21 cellular contexts compared by ENCODE assay signal in the genomic region with DNA sequence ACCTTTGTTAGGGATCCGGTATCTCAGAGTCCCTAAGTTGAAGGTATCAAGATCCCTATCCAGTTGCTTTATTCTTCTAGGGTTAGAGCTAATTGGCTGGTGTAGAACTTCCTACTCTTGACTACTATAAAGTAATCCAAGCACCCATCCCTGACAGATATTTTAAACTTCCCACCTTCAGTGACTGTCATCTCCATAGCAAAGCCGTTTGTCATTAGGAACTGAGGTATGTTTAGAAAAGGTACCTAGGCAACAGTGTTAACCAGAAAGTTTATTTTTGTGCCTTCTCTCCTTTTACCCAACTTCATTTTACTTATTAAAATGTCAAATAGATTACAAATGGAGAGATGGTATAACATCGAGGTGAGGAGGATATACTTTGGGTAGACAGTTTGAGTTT. TPM values are rescaled to one million over a fixed set of nuclear protein-coding genes. Genes with fewer than 3 reads are reported as not detected.
DNase-seq lines count a peak whose midpoint lies in the region; ATAC-seq and TF ChIP-seq lines count a peak whose summit lies in the region.
"Had no signal": no experiment of that assay in that cellular context is flagged by ENCODE, and none has a peak within 500 bp of the region (broad histone marks: within the 10 kb centered on the region; RNA-seq: fewer than 3 reads in every experiment).

No MANE protein-coding gene starts in this region.

- H3K9me3 Mint-ChIP-seq in T-helper 2 cell treated with Interferon-gamma antibody and Interleukin-4, amounts not matched to agents 5 μg/mL and 100 μg/mL, for 36 hours, result no peaks in the 10 kb centered on the region
- no peaks in the 10 kb centered on the region for H3K9me3 Mint-ChIP-seq in activated naive CD4-positive, alpha-beta T cell treated with anti-CD3 and anti-CD28 coated beads, Interleukin-2, amount 50 U/mL, for 72 hours
- peaks cover 0 to 2% (median 0%) of the 10 kb centered on the region in 11 donors for H3K9me3 Mint-ChIP-seq in naive thymus-derived CD4-positive, alpha-beta T cell

- H3K4me3 ChIP-seq in HEK293 (ENCODE audit: low read depth, low read length) (no peak overlapping the region), tibial nerve (no peak overlapping the region)
- peak overlapping the region; percentile 15 for H3K4me3 ChIP-seq in naive thymus-derived CD4-positive, alpha-beta T cell (ENCODE audit: low read length)
- H3K4me3 ChIP-seq: ascending aorta, hepatocyte, thyroid gland had no signal

- no peak for TF ChIP-seq EP300 in tibial nerve (IDR thresholded peaks at IDR 0.05)

- TF ChIP-seq CTCF in HEK293 (tag by site-specific recombination; IDR thresholded peaks at IDR 0.05) (no peak), tibial nerve (IDR thresholded peaks at IDR 0.05) (no peak)

- TF ChIP-seq POLR2A in tibial nerve (IDR thresholded peaks at IDR 0.05), result no peak

- 89 to 97% methylated on average over 3 of the region's 3 CpGs for WGBS in tibial nerve, 2 donors

- H3K27me3 ChIP-seq in naive thymus-derived CD4-positive, alpha-beta T cell (ENCODE audit: control insufficient read depth in 2 of 2, insufficient read depth in 2 of 2, low read length in 2 of 2), result no peaks in the 10 kb centered on the region
- no peaks in the 10 kb centered on the region for H3K27me3 ChIP-seq in tibial nerve
- H3K27me3 ChIP-seq: ascending aorta, hepatocyte, thyroid gland had no signal

- H3K27ac Mint-ChIP-seq in T-helper 2 cell treated with Interferon-gamma antibody and Interleukin-4, amounts not matched to agents 5 μg/mL and 100 μg/mL, for 36 hours, result peak overlapping the region; percentile 70
- peak overlapping the region; percentile 94 to 99 for H3K27ac Mint-ChIP-seq in activated naive CD4-positive, alpha-beta T cell treated with anti-CD3 and anti-CD28 coated beads, Interleukin-2, amount 50 U/mL, for 72 hours
- peak overlapping the region in 8 of 9 donors; percentile 60 to 97 (median 90) for H3K27ac Mint-ChIP-seq in naive thymus-derived CD4-positive, alpha-beta T cell
- H3K27ac Mint-ChIP-seq: nephron progenitor cell had no signal

- H3K4me1 Mint-ChIP-seq in T-helper 2 cell treated with Interferon-gamma antibody and Interleukin-4, amounts not matched to agents 5 μg/mL and 100 μg/mL, for 36 hours (ENCODE audit: low read depth), result peaks cover 41% of the 10 kb centered on the region
- peaks cover 26 to 59% (median 50%) of the 10 kb centered on the region in 7 donors for H3K4me1 Mint-ChIP-seq in naive thymus-derived CD4-positive, alpha-beta T cell

- CTCF ChIA-PET in HEK293 (lab: Yijun Ruan, JAX), result interaction anchor here (0.7 kb wide), 1 partner anchor 50 kb away, joined by 6 read pairs; no protein-coding TSS in a partner anchor
- CTCF ChIA-PET in naive thymus-derived CD4-positive, alpha-beta T cell (lab: Charles Lee), result interaction anchor here (0.9 kb wide), 1 partner anchor 125 kb away, joined by 3 read pairs; no protein-coding TSS in a partner anchor

- H3K36me3 ChIP-seq in HEK293 (ENCODE audit: control insufficient read depth in 2 of 2, insufficient read depth in 1 of 2, low read length in 2 of 2) (no peaks in the 10 kb centered on the region), tibial nerve (no peaks in the 10 kb centered on the region)
- H3K36me3 ChIP-seq in naive thymus-derived CD4-positive, alpha-beta T cell (ENCODE audit: control insufficient read depth in 2 of 3, insufficient read depth in 3 of 3, low read length in 3 of 3), result peaks cover 0 to 4% (median 0%) of the 10 kb centered on the region in 3 experiments
- H3K36me3 ChIP-seq: ascending aorta, thyroid gland had no signal

- intact Hi-C loops in naive thymus-derived CD4-positive, alpha-beta T cell (cut with micrococcal nuclease), result loop anchor here (5.0 to 10.0 kb wide), 3 partner anchors 1382 to 1674 kb away; partner anchors contain the start of gene ORC2 (in 1 of the 2)

- no peaks in the 10 kb centered on the region for H3K27me3 Mint-ChIP-seq in T-helper 2 cell treated with Interferon-gamma antibody and Interleukin-4, amounts not matched to agents 5 μg/mL and 100 μg/mL, for 36 hours (ENCODE audit: low read depth)
- no peaks in the 10 kb centered on the region for H3K27me3 Mint-ChIP-seq in naive thymus-derived CD4-positive, alpha-beta T cell

- H3K27ac ChIP-seq in HEK293 (ENCODE audit: extremely low read depth, low read depth, low read length) (no peak overlapping the region), tibial nerve (no peak overlapping the region)
- H3K27ac ChIP-seq in naive thymus-derived CD4-positive, alpha-beta T cell (ENCODE audit: low read depth, low read length), result peak overlapping the region; percentile 68
- H3K27ac ChIP-seq: ascending aorta, hepatocyte, thyroid gland had no signal

- peak overlapping the region; percentile 60 for H3K4me3 Mint-ChIP-seq in T-helper 2 cell treated with Interferon-gamma antibody and Interleukin-4, amounts not matched to agents 5 μg/mL and 100 μg/mL, for 36 hours
- peak overlapping the region in 9 of 10 donors; percentile 72 to 98 (median 94) for H3K4me3 Mint-ChIP-seq in naive thymus-derived CD4-positive, alpha-beta T cell
- H3K4me3 Mint-ChIP-seq: nephron progenitor cell had no signal

- H3K9me3 ChIP-seq in HEK293 (ENCODE audit: control insufficient read depth, insufficient read depth, low read depth, low read length), result no peaks in the 10 kb centered on the region
- H3K9me3 ChIP-seq in naive thymus-derived CD4-positive, alpha-beta T cell (ENCODE audit: control insufficient read depth in 2 of 3, low read length in 3 of 3), result no peaks in the 10 kb centered on the region
- H3K9me3 ChIP-seq in tibial nerve, result no peaks in the 10 kb centered on the region
- H3K9me3 ChIP-seq: ascending aorta, thyroid gland had no signal

- peaks cover 9% of the 10 kb centered on the region for H3K36me3 Mint-ChIP-seq in T-helper 2 cell treated with Interferon-gamma antibody and Interleukin-4, amounts not matched to agents 5 μg/mL and 100 μg/mL, for 36 hours (ENCODE audit: low read depth)
- peaks cover 12 to 19% of the 10 kb centered on the region in 2 donors for H3K36me3 Mint-ChIP-seq in activated naive CD4-positive, alpha-beta T cell treated with anti-CD3 and anti-CD28 coated beads, Interleukin-2, amount 50 U/mL, for 72 hours
- H3K36me3 Mint-ChIP-seq in naive thymus-derived CD4-positive, alpha-beta T cell, result peaks cover 4 to 9% (median 7%) of the 10 kb centered on the region in 5 donors

- ATAC-seq in activated naive CD4-positive, alpha-beta T cell treated with anti-CD3 and anti-CD28 coated beads, Interleukin-2, amount 50 U/mL, for 72 hours, result peak in 1 of 2 donors; percentile 0
- no peak for ATAC-seq in naive thymus-derived CD4-positive, alpha-beta T cell
- ATAC-seq in HG02759 (IDR thresholded peaks at IDR 0.05; ENCODE audit: unreplicated experiment), result no peak

- H3K4me1 ChIP-seq in HEK293 (ENCODE audit: control insufficient read depth, insufficient read depth, low read length), result peaks cover 22% of the 10 kb centered on the region
- peaks cover 34 to 38% of the 10 kb centered on the region in 2 donors for H3K4me1 ChIP-seq in naive thymus-derived CD4-positive, alpha-beta T cell (ENCODE audit: control insufficient read depth in 2 of 2, insufficient read depth in 2 of 2, low read length in 2 of 2)
- peaks cover 0 to 31% (median 15%) of the 10 kb centered on the region in 4 donors for H3K4me1 ChIP-seq in tibial nerve

- DNase-seq in T-helper 2 cell treated with Interferon-gamma antibody and Interleukin-4, amounts not matched to agents 5 μg/mL and 100 μg/mL, for 36 hours (ENCODE audit: low spot score), result no peak
- DNase-seq in T-helper 2 cell (no peak), tibial nerve (ENCODE audit: low spot score in 2 of 2) (no peak), ureter (ENCODE audit: low spot score) (no peak)
- DNase-seq in activated naive CD4-positive, alpha-beta T cell treated with anti-CD3 and anti-CD28 coated beads, Interleukin-2, amount 50 U/mL, for 72 hours (ENCODE audit: low spot score in 2 of 2), result no peak
- peak in 6 of 9 donors; percentile 26 to 43 (median 30) for DNase-seq in naive thymus-derived CD4-positive, alpha-beta T cell
- DNase-seq: 8988T; activated CD4-positive, CD25-positive, alpha-beta regulatory T cell treated with anti-CD3 and anti-CD28 coated beads, Interleukin-2, amount 50 U/mL, for 72 hours; Kasumi-1; kidney; mesenchymal stem cell; NCI-H1417; NCI-H526 treated with DMSO at 0.1 percent for 48 hours; nephron progenitor cell; stimulated activated CD4-positive, alpha-beta T cell treated with anti-CD3 and anti-CD28 coated beads, Interleukin-12 subunit alpha, Interleukin-12 subunit beta, amount 100 ng/mL, for 4 hours; T-helper 9 cell; thyroid gland had no signal

- POLR2A ChIA-PET in HEK293 (lab: Yijun Ruan, JAX), result no interaction called here
- POLR2A ChIA-PET in naive thymus-derived CD4-positive, alpha-beta T cell (lab: Charles Lee), result interaction anchor here (0.6 to 2.5 kb wide), 3 partner anchors 10 to 61 kb away, joined by 3 to 7 read pairs (median 4); no protein-coding TSS in a partner anchor

TF ChIP-seq in HEK293, 187 proteins besides CTCF, POLR2A, EP300 and RAD21:
- TF ChIP-seq ZBTB48 (tag by site-specific recombination; IDR thresholded peaks at IDR 0.05) (peak; percentile 85; the same call in 1 of the 2 replicates), ZNF548 (tag by site-specific recombination; IDR thresholded peaks at IDR 0.05) (no peak)

RNA-seq across cellular contexts. Expression of gene FAM117B, which starts 4.5 kb away (rescaled TPM):
- 10 to 100 TPM; 17.7 to 23.3 TPM for total RNA-seq in activated naive CD4-positive, alpha-beta T cell treated with anti-CD3 and anti-CD28 coated beads, Interleukin-2, amount 50 U/mL, for 72 hours
- 10 to 100 TPM; 12.8 to 57.9 (median 48.8) TPM for total RNA-seq in naive thymus-derived CD4-positive, alpha-beta T cell
- 10 to 100 TPM; 13.9 to 20.9 TPM for polyA plus RNA-seq in naive thymus-derived CD4-positive, alpha-beta T cell
- total RNA-seq in tibial nerve, result 10 to 100 TPM in 3 of 4 donors, 1 to 10 TPM in 1; 9.2 to 17.5 (median 12.5) TPM
- total RNA-seq in ureter, result 20.6 TPM

Comparison
In these comparisons a context has a peak if more than half of its experiments do, and no peak if none do; other contexts are left out.
1. DNase-seq: peak in naive thymus-derived CD4-positive, alpha-beta T cell (6 of 9); none in T-helper 2 cell treated with Interferon-gamma antibody and Interleukin-4, amounts not matched to agents 5 μg/mL and 100 μg/mL, for 36 hours (single experiment), T-helper 2 cell (0 of 5), activated naive CD4-positive, alpha-beta T cell treated with anti-CD3 and anti-CD28 coated beads, Interleukin-2, amount 50 U/mL, for 72 hours (0 of 2), tibial nerve (0 of 2) and ureter (single experiment).
2. Peak in every context shown above with its lines, with median percentiles within 50 percentile points of each other: H3K27ac Mint-ChIP-seq.